Comparison of ENCODE assay signal across 26 cellular contexts in genomic region chr1:18959591-18959990, GRCh38.
"Had no signal": no experiment of that assay in that cellular context is flagged by ENCODE, and none has a peak within 500 bp of the region (broad histone marks: within the 10 kb centered on the region; RNA-seq: fewer than 3 reads in every experiment).

No MANE protein-coding gene starts in this region.

- H3K4me2 ChIP-seq: hepatocyte had no signal

- H3K36me3 Mint-ChIP-seq: stimulated activated memory B cell treated with anti-CD40 and anti-IgM and Interleukin-4, amounts not matched to agents 10 μg/mL and 1 μg/mL and 100 μg/mL, for 72 hours had no signal

- H3K9me3 ChIP-seq: colonic mucosa, esophagus muscularis mucosa, gastroesophageal sphincter, heart left ventricle, prostate gland, right atrium auricular region, spleen, suprapubic skin, transverse colon, upper lobe of right lung had no signal

- H3K27ac Mint-ChIP-seq: dendritic cell treated with granulocyte-macrophage colony-stimulating factor and Interleukin-4, amounts not matched to agents 40 ng/mL and 50 ng/mL, for 4 days; stimulated activated memory B cell treated with anti-CD40 and anti-IgM and Interleukin-4, amounts not matched to agents 10 μg/mL and 1 μg/mL and 100 μg/mL, for 72 hours; stimulated activated naive CD8-positive, alpha-beta T cell treated with anti-CD3 and anti-CD28 coated beads, Interleukin-15, Interleukin-2, amounts not matched to agents 100 ng/mL and 50 ng/mL, for 24 hours had no signal

- H3K9me3 Mint-ChIP-seq: dendritic cell treated with granulocyte-macrophage colony-stimulating factor and Interleukin-4, amounts not matched to agents 40 ng/mL and 50 ng/mL, for 4 days; nephron; stimulated activated memory B cell treated with anti-CD40 and anti-IgM and Interleukin-4, amounts not matched to agents 10 μg/mL and 1 μg/mL and 100 μg/mL, for 72 hours; stimulated activated naive CD8-positive, alpha-beta T cell treated with anti-CD3 and anti-CD28 coated beads, Interleukin-15, Interleukin-2, amounts not matched to agents 100 ng/mL and 50 ng/mL, for 24 hours had no signal

- DNase-seq: colonic mucosa; effector CD8-positive, alpha-beta T cell; foreskin keratinocyte; heart left ventricle; mesendoderm; midbrain; naive thymus-derived CD4-positive, alpha-beta T cell; nucleus accumbens; stimulated activated CD4-positive, alpha-beta T cell treated with anti-CD3 and anti-CD28 coated beads, Interleukin-4, amount 100 ng/mL, for 4 hours; transverse colon had no signal

- H3K4me3 ChIP-seq: colonic mucosa, esophagus muscularis mucosa, gastroesophageal sphincter, heart left ventricle, hepatocyte, prostate gland, right atrium auricular region, spleen, suprapubic skin, transverse colon, upper lobe of right lung had no signal

- H3K27me3 ChIP-seq: colonic mucosa, esophagus muscularis mucosa, foreskin keratinocyte, gastroesophageal sphincter, heart left ventricle, right atrium auricular region, suprapubic skin, transverse colon, upper lobe of right lung had no signal

- H3K27ac ChIP-seq: colonic mucosa, esophagus muscularis mucosa, foreskin keratinocyte, gastroesophageal sphincter, heart left ventricle, hepatocyte, prostate gland, right atrium auricular region, spleen, suprapubic skin, transverse colon, upper lobe of right lung had no signal

- FAIRE-seq: endothelial cell of umbilical vein, kidney had no signal

- H3K4me3 Mint-ChIP-seq: dendritic cell treated with granulocyte-macrophage colony-stimulating factor and Interleukin-4, amounts not matched to agents 40 ng/mL and 50 ng/mL, for 4 days; stimulated activated memory B cell treated with anti-CD40 and anti-IgM and Interleukin-4, amounts not matched to agents 10 μg/mL and 1 μg/mL and 100 μg/mL, for 72 hours; stimulated activated naive CD8-positive, alpha-beta T cell treated with anti-CD3 and anti-CD28 coated beads, Interleukin-15, Interleukin-2, amounts not matched to agents 100 ng/mL and 50 ng/mL, for 24 hours had no signal

- H2AFZ ChIP-seq: hepatocyte had no signal

- ATAC-seq: foreskin keratinocyte; gastroesophageal sphincter; heart left ventricle; left lobe of liver; naive thymus-derived CD4-positive, alpha-beta T cell; sciatic nerve; stimulated activated memory B cell treated with anti-CD40 and anti-IgM and Interleukin-4, amounts not matched to agents 10 μg/mL and 1 μg/mL and 100 μg/mL, for 72 hours; upper lobe of right lung had no signal

- H3K36me3 ChIP-seq: colonic mucosa, esophagus muscularis mucosa, gastroesophageal sphincter, heart left ventricle, prostate gland, right atrium auricular region, spleen, suprapubic skin, transverse colon, upper lobe of right lung had no signal
